Comparison of ENCODE assay signal across 1 cellular context in the genomic region with DNA sequence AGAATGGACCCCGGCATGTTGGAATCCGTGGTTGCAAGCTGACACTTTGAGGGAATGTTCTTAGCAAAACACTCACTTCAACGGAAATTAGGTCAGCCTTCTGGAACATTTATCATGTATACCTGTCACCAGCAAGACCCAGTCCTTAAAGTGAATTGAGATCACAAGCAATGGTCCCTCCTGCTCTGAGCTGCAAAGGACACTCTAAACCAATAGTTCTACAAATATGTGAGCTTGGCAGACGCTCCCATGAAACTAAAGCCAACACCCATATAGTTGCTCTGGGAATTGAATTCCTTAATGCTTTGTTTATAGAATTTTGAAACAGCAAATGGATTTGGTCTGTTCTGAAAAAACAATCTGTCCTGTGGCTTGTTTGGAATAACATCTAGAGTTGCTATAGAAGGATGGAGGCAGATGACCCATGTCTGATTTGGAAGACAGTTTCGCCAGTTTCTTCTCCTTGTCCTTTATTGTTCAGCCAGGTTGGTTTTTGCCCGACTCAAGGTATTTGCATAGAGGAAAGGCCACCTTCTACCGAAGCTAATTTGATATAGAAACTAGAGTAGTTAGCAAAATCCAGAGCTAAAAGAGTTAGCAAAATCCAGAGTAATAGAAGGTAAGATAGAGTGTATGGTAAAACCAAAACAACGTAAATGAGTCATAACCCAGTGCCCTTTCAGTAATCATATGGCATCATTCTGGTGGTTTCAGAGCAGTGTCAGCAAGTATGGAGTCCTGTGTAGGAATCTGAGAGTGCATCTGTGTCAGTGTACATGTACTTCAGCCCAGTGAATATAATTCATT.
TF ChIP-seq lines count a peak whose summit lies in the region.

No MANE protein-coding gene starts in this region.

TF ChIP-seq in GM23338, 12 proteins besides CTCF, POLR2A, EP300 and RAD21 (continued from another document):
- TF ChIP-seq, protein P1, sequence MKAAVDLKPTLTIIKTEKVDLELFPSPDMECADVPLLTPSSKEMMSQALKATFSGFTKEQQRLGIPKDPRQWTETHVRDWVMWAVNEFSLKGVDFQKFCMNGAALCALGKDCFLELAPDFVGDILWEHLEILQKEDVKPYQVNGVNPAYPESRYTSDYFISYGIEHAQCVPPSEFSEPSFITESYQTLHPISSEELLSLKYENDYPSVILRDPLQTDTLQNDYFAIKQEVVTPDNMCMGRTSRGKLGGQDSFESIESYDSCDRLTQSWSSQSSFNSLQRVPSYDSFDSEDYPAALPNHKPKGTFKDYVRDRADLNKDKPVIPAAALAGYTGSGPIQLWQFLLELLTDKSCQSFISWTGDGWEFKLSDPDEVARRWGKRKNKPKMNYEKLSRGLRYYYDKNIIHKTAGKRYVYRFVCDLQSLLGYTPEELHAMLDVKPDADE (IDR thresholded peaks at IDR 0.05), result no peak
